In the genomic region with DNA sequence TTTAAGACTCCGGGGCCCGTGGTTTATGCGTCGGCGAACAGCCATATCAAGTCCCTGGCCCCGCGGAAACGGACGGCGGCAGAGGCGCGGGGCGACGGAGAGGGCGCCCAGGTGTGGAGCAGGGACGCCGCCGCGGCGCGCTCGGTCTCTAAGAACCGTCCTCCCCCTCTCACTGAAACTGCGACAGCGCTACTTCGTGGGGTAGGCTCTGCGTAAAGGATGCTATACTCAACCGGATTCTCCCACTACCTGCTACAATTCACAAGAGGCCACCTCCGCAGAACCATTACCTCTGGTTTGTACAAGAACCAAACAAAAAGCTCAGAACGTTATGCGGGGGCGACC, we compare ENCODE assay signal across 7 cellular contexts. TPM values are rescaled to one million over a fixed set of nuclear protein-coding genes. Genes with fewer than 3 reads are reported as not detected.
DNase-seq lines count a peak whose midpoint lies in the region; ATAC-seq and TF ChIP-seq lines count a peak whose summit lies in the region.

No MANE protein-coding gene starts in this region.

- no peak for TF ChIP-seq EP300 in Ishikawa (IDR thresholded peaks at IDR 0.05; ENCODE audit: borderline replicate concordance)

- H3K4me3 ChIP-seq in GM12865 (ENCODE audit: low read depth, low read length): peak overlapping the region; percentile 97
- H3K4me3 ChIP-seq in effector memory CD4-positive, alpha-beta T cell (ENCODE audit: insufficient read depth, low read depth, low read length, poor library complexity, severe bottlenecking): peak overlapping the region; percentile 64
- peak overlapping the region; percentile 78 for H3K4me3 ChIP-seq in mucosa of descending colon
- peak overlapping the region; percentile 88 to 93 for H3K4me3 ChIP-seq in tibial artery

- peaks cover 4% of the 10 kb centered on the region for H3K36me3 ChIP-seq in effector memory CD4-positive, alpha-beta T cell (ENCODE audit: control insufficient read depth, insufficient read depth, low read length)
- H3K36me3 ChIP-seq in mucosa of descending colon (ENCODE audit: low read depth) (peaks cover under 1% of the 10 kb centered on the region), tibial artery (peaks cover 12 to 18% (median 18%) of the 10 kb centered on the region in 3 donors)

- TF ChIP-seq CTCF in GM12865 (IDR thresholded peaks at IDR 0.05; ENCODE audit: insufficient read depth, low read depth, low read length, missing control alignments): no peak
- TF ChIP-seq CTCF in mucosa of descending colon (IDR thresholded peaks at IDR 0.05): no peak
- TF ChIP-seq CTCF in tibial artery (IDR thresholded peaks at IDR 0.05): no peak

- peak overlapping the region; percentile 57 for H3K27ac ChIP-seq in effector memory CD4-positive, alpha-beta T cell (ENCODE audit: insufficient read depth, low read length, poor library complexity, severe bottlenecking)
- H3K27ac ChIP-seq in tibial artery: peak overlapping the region; percentile 91 to 95

- peak; percentile 44 for ATAC-seq in GM21619 (IDR thresholded peaks at IDR 0.05; ENCODE audit: unreplicated experiment)
- peak; percentile 75 for ATAC-seq in mucosa of descending colon

- no peaks in the 10 kb centered on the region for H3K27me3 ChIP-seq in effector memory CD4-positive, alpha-beta T cell (replicated peaks; ENCODE audit: control insufficient read depth, insufficient read depth, low read length, poor library complexity, severe bottlenecking)
- no peaks in the 10 kb centered on the region for H3K27me3 ChIP-seq in tibial artery

- intact Hi-C loops in mucosa of descending colon (cut with DNase I, micrococcal nuclease) (no loop called here), tibial artery (cut with DNase I; ENCODE audit: low total_unique reads) (loop anchor here (5.0 kb wide), 4 partner anchors 36 to 161 kb away; a partner anchor contains a TSS)

- TF ChIP-seq RAD21 in Ishikawa (IDR thresholded peaks at IDR 0.05; ENCODE audit: low read depth): no peak

- DNase-seq in GM12865 (ENCODE audit: low read depth) (peak; percentile 64), mucosa of descending colon (peak in 2 of 3 donors; percentile 57 to 68), tibial artery (peak in 1 of 2 donors; percentile 38)
- peak; percentile 58 to 75 for DNase-seq in activated CD4-positive, alpha-beta T cell treated with anti-CD3 and anti-CD28 coated beads for 4 hours
- peak in 2 of 3 donors; percentile 16 to 24 for DNase-seq in effector memory CD4-positive, alpha-beta T cell

- H3K4me1 ChIP-seq in effector memory CD4-positive, alpha-beta T cell (ENCODE audit: control insufficient read depth, insufficient read depth, low read length, poor library complexity, severe bottlenecking): no peaks in the 10 kb centered on the region
- H3K4me1 ChIP-seq in mucosa of descending colon (ENCODE audit: low read depth) (no peaks in the 10 kb centered on the region), tibial artery (peaks cover 0 to 44% (median 18%) of the 10 kb centered on the region in 4 donors)

- H3K9me3 ChIP-seq in effector memory CD4-positive, alpha-beta T cell (ENCODE audit: control insufficient read depth, low read length): no peaks in the 10 kb centered on the region
- H3K9me3 ChIP-seq in mucosa of descending colon (no peaks in the 10 kb centered on the region), tibial artery (no peaks in the 10 kb centered on the region)

TF ChIP-seq in Ishikawa, 13 proteins besides CTCF, POLR2A, EP300 and RAD21:
- TF ChIP-seq EGR1 (IDR thresholded peaks at IDR 0.05): peak; percentile 79
- TF ChIP-seq TEAD4 (IDR thresholded peaks at IDR 0.05): no peak
- TF ChIP-seq ZBTB7A (IDR thresholded peaks at IDR 0.05; ENCODE audit: low read depth): peak; percentile 85; the same call in 1 of the 2 replicates

RNA-seq across cellular contexts. Expression of a gene that starts 0.4 kb away (rescaled TPM):
- total RNA-seq in mucosa of descending colon: 10 to 100 TPM; 20.8 to 38.3 (median 27.5) TPM

RNA-seq across cellular contexts. Expression of a gene that starts 37.5 kb away (rescaled TPM):
- total RNA-seq in mucosa of descending colon: 100 to 1,000 TPM; 302 to 348 (median 321) TPM

RNA-seq across cellular contexts. Expression of a gene that starts 49.5 kb away (rescaled TPM):
- 100 to 1,000 TPM; 115 to 117 (median 116) TPM for total RNA-seq in mucosa of descending colon

RNA-seq across cellular contexts. Expression of a gene that starts 51.5 kb away (rescaled TPM):
- 100 to 1,000 TPM; 274 to 623 (median 476) TPM for total RNA-seq in mucosa of descending colon
